In the genomic region with DNA sequence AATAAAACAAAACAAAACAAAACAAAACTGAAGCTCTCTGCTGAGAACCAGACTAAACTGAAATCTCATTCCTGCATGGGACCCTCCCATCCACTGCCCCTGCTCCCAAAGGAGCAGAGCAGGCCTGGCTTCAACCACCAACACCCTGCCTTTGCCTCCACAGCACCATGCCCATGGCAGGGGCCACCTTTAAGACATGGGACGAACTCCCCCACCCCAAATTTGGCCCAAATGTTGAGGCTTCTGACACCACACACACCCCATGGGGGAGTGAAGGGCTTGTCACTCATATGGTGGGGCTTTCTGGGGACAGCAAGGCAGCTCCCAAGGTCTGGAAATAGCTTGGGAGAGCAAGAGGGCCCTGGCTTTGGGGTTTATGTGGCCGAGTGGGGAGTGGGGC, we compare ENCODE assay signal across 17 cellular contexts.
DNase-seq lines count a peak whose midpoint lies in the region; FAIRE-seq and TF ChIP-seq lines count a peak whose summit lies in the region.
"Had no signal": no experiment of that assay in that cellular context is flagged by ENCODE, and none has a peak within 500 bp of the region (broad histone marks: within the 10 kb centered on the region; RNA-seq: fewer than 3 reads in every experiment).

No MANE protein-coding gene starts in this region.

- H3K27me3 ChIP-seq in astrocyte (ENCODE audit: insufficient read depth, low read length) (no peaks in the 10 kb centered on the region), stomach (peaks cover 0 to 21% (median 4%) of the 10 kb centered on the region in 3 donors)

- peak; percentile 5 for DNase-seq in activated T-cell treated with anti-CD3 and anti-CD28 coated beads, Interleukin-2, amount 50 U/mL, for 1 hour
- no peak for DNase-seq in activated T-cell treated with anti-CD3 and anti-CD28 coated beads, Interleukin-2, amount 50 U/mL, for 48 hours
- DNase-seq in astrocyte (ENCODE audit: low read depth) (no peak), neural crest cell (ENCODE audit: low read depth, low spot score) (no peak), stomach (peak; percentile 10), glutamatergic neuron (no peak), GM20000 (ENCODE audit: low spot score) (no peak), NCI-H1048 (lab: John Stamatoyannopoulos, UW) (no peak)
- DNase-seq: COR-L47, DMS153, EL had no signal

- no peak overlapping the region for H2AFZ ChIP-seq in astrocyte (ENCODE audit: low read depth, low read length)

- no peak for TF ChIP-seq POLR2A in stomach (IDR thresholded peaks at IDR 0.05)

- H4K20me1 ChIP-seq in astrocyte (ENCODE audit: insufficient read depth, low read length): no peaks in the 10 kb centered on the region

- peak overlapping the region; percentile 62 for H3K27ac Mint-ChIP-seq in astrocyte (ENCODE audit: unreplicated experiment)
- peak overlapping the region; percentile 19 for H3K27ac Mint-ChIP-seq in neural crest cell (ENCODE audit: unreplicated experiment)
- no peak overlapping the region for H3K27ac Mint-ChIP-seq in glutamatergic neuron (ENCODE audit: unreplicated experiment)
- H3K27ac Mint-ChIP-seq: CD8-positive, alpha-beta T cell had no signal

- H3K79me2 ChIP-seq in astrocyte (ENCODE audit: insufficient read depth, low read length): no peaks in the 10 kb centered on the region

- H3K4me1 Mint-ChIP-seq in astrocyte (ENCODE audit: low read depth, unreplicated experiment): no peaks in the 10 kb centered on the region
- no peaks in the 10 kb centered on the region for H3K4me1 Mint-ChIP-seq in neural crest cell
- H3K4me1 Mint-ChIP-seq in glutamatergic neuron (ENCODE audit: low read depth, unreplicated experiment): no peaks in the 10 kb centered on the region
- H3K4me1 Mint-ChIP-seq: CD14-positive monocyte had no signal

- H3K36me3 Mint-ChIP-seq in astrocyte (ENCODE audit: low read depth, unreplicated experiment): no peaks in the 10 kb centered on the region
- H3K36me3 Mint-ChIP-seq in neural crest cell (ENCODE audit: low read depth): no peaks in the 10 kb centered on the region
- no peaks in the 10 kb centered on the region for H3K36me3 Mint-ChIP-seq in glutamatergic neuron (ENCODE audit: unreplicated experiment)
- H3K36me3 Mint-ChIP-seq: CD14-positive monocyte; CD8-positive, alpha-beta T cell had no signal

- H3K36me3 ChIP-seq in astrocyte (ENCODE audit: insufficient read depth, low read length) (no peaks in the 10 kb centered on the region), stomach (no peaks in the 10 kb centered on the region)

- FAIRE-seq in astrocyte (lab: Jason Lieb, UNC): no peak
- FAIRE-seq: D721Med, G401.6, GM12891 had no signal

- intact Hi-C loops in stomach (cut with DNase I; ENCODE audit: low total_unique reads): no loop called here

- H3K4me1 ChIP-seq in astrocyte (ENCODE audit: insufficient read depth, low read length) (no peaks in the 10 kb centered on the region), stomach (no peaks in the 10 kb centered on the region)

- H3K27me3 Mint-ChIP-seq in astrocyte (ENCODE audit: low read depth, unreplicated experiment) (peaks cover 27% of the 10 kb centered on the region), neural crest cell (ENCODE audit: low read depth) (peaks cover 8% of the 10 kb centered on the region), glutamatergic neuron (ENCODE audit: unreplicated experiment) (no peaks in the 10 kb centered on the region)

- no peak overlapping the region for H3K9ac ChIP-seq in astrocyte (ENCODE audit: low read length)

- H3K4me3 Mint-ChIP-seq in astrocyte (ENCODE audit: unreplicated experiment): no peak overlapping the region
- H3K4me3 Mint-ChIP-seq in neural crest cell: no peak overlapping the region
- no peak overlapping the region for H3K4me3 Mint-ChIP-seq in glutamatergic neuron (ENCODE audit: unreplicated experiment)
- H3K4me3 Mint-ChIP-seq: CD14-positive monocyte; CD8-positive, alpha-beta T cell had no signal

- TF ChIP-seq CTCF in astrocyte (IDR thresholded peaks at IDR 0.05; ENCODE audit: insufficient read depth, low read depth, low read length) (no peak), neural crest cell (conservative IDR thresholded peaks at IDR 0.05) (no peak), stomach (IDR thresholded peaks at IDR 0.05) (no peak), glutamatergic neuron (IDR thresholded peaks at IDR 0.05; ENCODE audit: partially characterized antibody, unreplicated experiment) (no peak), GM20000 (IDR thresholded peaks at IDR 0.05; ENCODE audit: extremely low read depth, missing control alignments) (no peak)

- no peak overlapping the region for H3K27ac ChIP-seq in astrocyte (ENCODE audit: low read depth, low read length)
- no peak overlapping the region for H3K27ac ChIP-seq in stomach
- H3K27ac ChIP-seq: 22Rv1 had no signal

- no peak for TF ChIP-seq EP300 in stomach (IDR thresholded peaks at IDR 0.05)

- H3K4me3 ChIP-seq in astrocyte (ENCODE audit: insufficient read depth, low read depth, low read length) (no peak overlapping the region), stomach (no peak overlapping the region)

- peaks cover 5% of the 10 kb centered on the region for H3K9me3 Mint-ChIP-seq in astrocyte (ENCODE audit: unreplicated experiment)
- peaks cover 3% of the 10 kb centered on the region for H3K9me3 Mint-ChIP-seq in neural crest cell
- no peaks in the 10 kb centered on the region for H3K9me3 Mint-ChIP-seq in glutamatergic neuron (ENCODE audit: unreplicated experiment)

- WGBS in stomach, 5 donors: 83 to 94% (median 90%) methylated on average over 1 to 2 of the region's 2 CpGs

- no peak overlapping the region for H3K4me2 ChIP-seq in astrocyte (ENCODE audit: low read length)

- no peaks in the 10 kb centered on the region for H3K9me3 ChIP-seq in astrocyte (ENCODE audit: insufficient read depth, low read depth, low read length)
- H3K9me3 ChIP-seq in stomach: peaks cover 0 to 4% (median 0%) of the 10 kb centered on the region in 4 donors

Comparison
In these comparisons a context has a peak if more than half of its experiments do, and no peak if none do; other contexts are left out.
1. DNase-seq: peak in activated T-cell treated with anti-CD3 and anti-CD28 coated beads, Interleukin-2, amount 50 U/mL, for 1 hour (single experiment) and stomach (single experiment); none in activated T-cell treated with anti-CD3 and anti-CD28 coated beads, Interleukin-2, amount 50 U/mL, for 48 hours (0 of 2), astrocyte (single experiment), neural crest cell (single experiment), glutamatergic neuron (single experiment), GM20000 (single experiment) and NCI-H1048 (single experiment).